9 cellular contexts compared by ENCODE assay signal in the genomic region with DNA sequence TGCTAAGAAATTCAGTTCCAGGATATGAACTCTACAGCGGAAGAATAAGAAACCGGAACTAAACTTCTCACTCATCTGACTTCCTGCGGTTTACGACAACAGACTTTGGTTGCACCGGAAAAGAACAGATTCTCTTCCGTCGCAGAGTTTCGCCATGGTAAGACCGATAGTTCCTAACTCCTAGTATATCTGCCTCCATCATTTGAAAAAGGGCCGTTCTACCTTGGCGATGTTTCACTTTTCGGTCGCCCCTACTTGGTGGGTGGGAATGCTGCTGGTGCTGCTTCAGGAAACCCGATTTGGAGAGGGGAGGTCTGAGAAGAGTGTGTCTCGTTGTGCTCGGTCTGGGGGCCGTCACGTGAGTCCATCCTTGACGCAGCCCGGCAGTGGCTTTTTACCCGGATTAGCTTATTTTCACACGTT. TPM values are rescaled to one million over a fixed set of nuclear protein-coding genes. Genes with fewer than 3 reads are reported as not detected.
A peak's percentile ranks its signal among the peaks of the same experiment; 100 is the strongest.
DNase-seq lines count a peak whose midpoint lies in the region; ATAC-seq lines count a peak whose summit lies in the region.
"Had no signal": no experiment of that assay in that cellular context is flagged by ENCODE, and none has a peak within 500 bp of the region (broad histone marks: within the 10 kb centered on the region; RNA-seq: fewer than 3 reads in every experiment).

TSS of gene RPS4Y1 (plus strand) at position 132 of the 423 bp plus-strand sequence. CDS start at position 155, 23 bp downstream.

- H3K27me3 ChIP-seq in effector memory CD4-positive, alpha-beta T cell (replicated peaks; ENCODE audit: control insufficient read depth, insufficient read depth, low read length, poor library complexity, severe bottlenecking) = no peaks in the 10 kb centered on the region

- H3K27ac ChIP-seq in effector memory CD4-positive, alpha-beta T cell (ENCODE audit: insufficient read depth, low read length, poor library complexity, severe bottlenecking) = peak within 1 kb of the TSS; percentile 62

- H3K4me3 ChIP-seq in effector memory CD4-positive, alpha-beta T cell (ENCODE audit: insufficient read depth, low read depth, low read length, poor library complexity, severe bottlenecking) = peak within 1 kb of the TSS; percentile 54

- peak within 1 kb of the TSS; percentile 97 for H3K4me3 Mint-ChIP-seq in T-helper 1 cell treated with Interleukin-12 subunit alpha and Interleukin-12 subunit beta and Interleukin-4 antibody, amounts not matched to agents 30 μg/mL and 1 μg/mL, for 36 hours

- no peaks in the 10 kb centered on the region for H3K36me3 ChIP-seq in effector memory CD4-positive, alpha-beta T cell (ENCODE audit: control insufficient read depth, insufficient read depth, low read length)

- ATAC-seq in HG02973 (IDR thresholded peaks at IDR 0.05; ENCODE audit: unreplicated experiment) (peak; percentile 89), GM21786 (IDR thresholded peaks at IDR 0.05; ENCODE audit: unreplicated experiment) (no peak), GM21723 (IDR thresholded peaks at IDR 0.05; ENCODE audit: unreplicated experiment) (no peak)

- peaks cover 30% of the 10 kb centered on the region for H3K4me1 Mint-ChIP-seq in T-helper 1 cell treated with Interleukin-12 subunit alpha and Interleukin-12 subunit beta and Interleukin-4 antibody, amounts not matched to agents 30 μg/mL and 1 μg/mL, for 36 hours (ENCODE audit: low read depth)

- peaks cover 40% of the 10 kb centered on the region for H3K36me3 Mint-ChIP-seq in T-helper 1 cell treated with Interleukin-12 subunit alpha and Interleukin-12 subunit beta and Interleukin-4 antibody, amounts not matched to agents 30 μg/mL and 1 μg/mL, for 36 hours (ENCODE audit: low read depth)

- H3K27ac Mint-ChIP-seq in T-helper 1 cell treated with Interleukin-12 subunit alpha and Interleukin-12 subunit beta and Interleukin-4 antibody, amounts not matched to agents 30 μg/mL and 1 μg/mL, for 36 hours = peak within 1 kb of the TSS; percentile 97

- no peaks in the 10 kb centered on the region for H3K9me3 ChIP-seq in effector memory CD4-positive, alpha-beta T cell (ENCODE audit: control insufficient read depth, low read length)

- no peaks in the 10 kb centered on the region for H3K9me3 Mint-ChIP-seq in T-helper 1 cell treated with Interleukin-12 subunit alpha and Interleukin-12 subunit beta and Interleukin-4 antibody, amounts not matched to agents 30 μg/mL and 1 μg/mL, for 36 hours

- H3K4me1 ChIP-seq in effector memory CD4-positive, alpha-beta T cell (ENCODE audit: control insufficient read depth, insufficient read depth, low read length, poor library complexity, severe bottlenecking) = no peaks in the 10 kb centered on the region

- no peaks in the 10 kb centered on the region for H3K27me3 Mint-ChIP-seq in T-helper 1 cell treated with Interleukin-12 subunit alpha and Interleukin-12 subunit beta and Interleukin-4 antibody, amounts not matched to agents 30 μg/mL and 1 μg/mL, for 36 hours (ENCODE audit: low read depth)

- DNase-seq in COR-L47 (lab: John Stamatoyannopoulos, UW) (peak; percentile 74), occipital lobe (lab: John Stamatoyannopoulos, UW) (peak; percentile 19), COLO668 (lab: John Stamatoyannopoulos, UW; ENCODE audit: unreplicated experiment) (no peak)
- peak in 2 of 3 donors; percentile 29 to 41 for DNase-seq in effector memory CD4-positive, alpha-beta T cell

RNA-seq across cellular contexts. Expression of gene RPS4Y1, which starts in this region (rescaled TPM):
- total RNA-seq in occipital lobe = not detected
- total RNA-seq: glomerular endothelial cell had no signal
